Comparison of ENCODE assay signal across 1 cellular context in genomic region chr15:60718661-60719069, GRCh38.
TF ChIP-seq lines count a peak whose summit lies in the region.

No MANE protein-coding gene starts in this region.

TF ChIP-seq in GM12878, 131 proteins besides CTCF, POLR2A, EP300 and RAD21:
- TF ChIP-seq NR2C1 (IDR thresholded peaks at IDR 0.05) (peak; percentile 35), NR2F1 (conservative IDR thresholded peaks at IDR 0.05) (peak; percentile 60), ZBTB40 (IDR thresholded peaks at IDR 0.05; ENCODE audit: borderline replicate concordance) (no peak)
- TF ChIP-seq, protein P1, sequence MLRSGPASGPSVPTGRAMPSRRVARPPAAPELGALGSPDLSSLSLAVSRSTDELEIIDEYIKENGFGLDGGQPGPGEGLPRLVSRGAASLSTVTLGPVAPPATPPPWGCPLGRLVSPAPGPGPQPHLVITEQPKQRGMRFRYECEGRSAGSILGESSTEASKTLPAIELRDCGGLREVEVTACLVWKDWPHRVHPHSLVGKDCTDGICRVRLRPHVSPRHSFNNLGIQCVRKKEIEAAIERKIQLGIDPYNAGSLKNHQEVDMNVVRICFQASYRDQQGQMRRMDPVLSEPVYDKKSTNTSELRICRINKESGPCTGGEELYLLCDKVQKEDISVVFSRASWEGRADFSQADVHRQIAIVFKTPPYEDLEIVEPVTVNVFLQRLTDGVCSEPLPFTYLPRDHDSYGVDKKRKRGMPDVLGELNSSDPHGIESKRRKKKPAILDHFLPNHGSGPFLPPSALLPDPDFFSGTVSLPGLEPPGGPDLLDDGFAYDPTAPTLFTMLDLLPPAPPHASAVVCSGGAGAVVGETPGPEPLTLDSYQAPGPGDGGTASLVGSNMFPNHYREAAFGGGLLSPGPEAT (IDR thresholded peaks at IDR 0.05; ENCODE audit: low read depth), result no peak
